Comparison of ENCODE assay signal across 8 cellular contexts in genomic region chr17:42779942-42780815, GRCh38. TPM values are rescaled to one million over a fixed set of nuclear protein-coding genes. Genes with fewer than 3 reads are reported as not detected.
DNase-seq lines count a peak whose midpoint lies in the region; ATAC-seq and TF ChIP-seq lines count a peak whose summit lies in the region.

Gene WNK4, plus strand, starts transcription at chr17:42780610. Its CDS starts 89 bp downstream, at chr17:42780699.

- H3K4me2 ChIP-seq in PC-3 (ENCODE audit: low read length): peak within 1 kb of the TSS; percentile 93

- H3K36me3 ChIP-seq in CD8-positive, alpha-beta T cell (ENCODE audit: insufficient read depth, low read length): peaks cover 30% of the 10 kb centered on the region
- peaks cover 8% of the 10 kb centered on the region for H3K36me3 ChIP-seq in PC-3 (ENCODE audit: low read depth, low read length)
- H3K36me3 ChIP-seq in esophagus (ENCODE audit: control insufficient read depth in 2 of 2, insufficient read depth in 2 of 2, low read length in 1 of 2): peaks cover 5 to 15% of the 10 kb centered on the region in 2 donors

- 9 to 14% methylated on average over 43 to 59 of the region's 59 CpGs for WGBS in esophagus, 2 donors

- TSS peak; percentile 62 for BruUV-seq in PC-3 (replicated peaks; lab: Mats Ljungman, UMichigan)

- no peaks in the 10 kb centered on the region for H3K9me3 ChIP-seq in CD8-positive, alpha-beta T cell (ENCODE audit: low read length)
- H3K9me3 ChIP-seq in PC-3 (ENCODE audit: low read length): no peaks in the 10 kb centered on the region
- H3K9me3 ChIP-seq in esophagus (ENCODE audit: control insufficient read depth in 2 of 2, insufficient read depth in 1 of 2, low read depth in 1 of 2, low read length in 1 of 2): no peaks in the 10 kb centered on the region

- no peaks in the 10 kb centered on the region for H3K9me2 ChIP-seq in PC-3 (replicated peaks; ENCODE audit: low read length)

- CTCF ChIA-PET in CD8-positive, alpha-beta T cell (lab: Charles Lee): no interaction called here
- CTCF ChIA-PET in PC-3 (lab: Charles Lee) (interaction anchor here (0.6 to 1.1 kb wide), 4 partner anchors 17 to 218 kb away, joined by 3 to 4 read pairs (median 3); partner anchors contain the start of gene RPL27), GM10248 (lab: Yijun Ruan, JAX) (interaction anchor here (0.8 to 2.4 kb wide), 4 partner anchors 17 to 44 kb away, joined by 3 to 9 read pairs (median 3); partner anchors contain the start of gene BECN1)

- no peak within 1 kb of the TSS for H3K27ac ChIP-seq in CD8-positive, alpha-beta T cell (ENCODE audit: low read depth, low read length)
- peak within 1 kb of the TSS; percentile 89 for H3K27ac ChIP-seq in PC-3 (ENCODE audit: low read length)
- peak within 1 kb of the TSS in 1 of 2 donors; percentile 54 for H3K27ac ChIP-seq in esophagus (ENCODE audit: low read depth in 2 of 2, low read length in 1 of 2)

- ATAC-seq in CD8-positive, alpha-beta T cell: peak; percentile 35
- ATAC-seq in PC-3 (peak; percentile 76), GM18870 (IDR thresholded peaks at IDR 0.05; ENCODE audit: unreplicated experiment) (no peak), GM18502 (IDR thresholded peaks at IDR 0.05; ENCODE audit: poor library complexity, unreplicated experiment) (no peak)

- H3K36me3 Mint-ChIP-seq in CD8-positive, alpha-beta T cell: peaks cover 43% of the 10 kb centered on the region
- H3K36me3 Mint-ChIP-seq in nephron (ENCODE audit: low read depth): peaks cover 25% of the 10 kb centered on the region

- H3K79me2 ChIP-seq in PC-3 (ENCODE audit: low read length): peaks cover 53% of the 10 kb centered on the region

- no peak within 1 kb of the TSS for H3K27ac Mint-ChIP-seq in CD8-positive, alpha-beta T cell
- H3K27ac Mint-ChIP-seq in nephron: peak within 1 kb of the TSS; percentile 28 to 84 (median 67)

- intact Hi-C loops in CD8-positive, alpha-beta T cell (cut with DNase I, micrococcal nuclease): no loop called here
- intact Hi-C loops in PC-3 (cut with micrococcal nuclease): loop anchor here (5.0 kb wide), 1 partner anchor 42 kb away; the partner anchor contains the start of gene BECN1

- peaks cover 21% of the 10 kb centered on the region for H3K4me1 Mint-ChIP-seq in CD8-positive, alpha-beta T cell (ENCODE audit: low read depth)
- peaks cover 15% of the 10 kb centered on the region for H3K4me1 Mint-ChIP-seq in nephron

- H3K4me1 ChIP-seq in CD8-positive, alpha-beta T cell (ENCODE audit: insufficient read depth, low read length): peaks cover 22% of the 10 kb centered on the region
- H3K4me1 ChIP-seq in PC-3 (ENCODE audit: insufficient read depth, low read length) (peaks cover 32% of the 10 kb centered on the region), esophagus (ENCODE audit: control insufficient read depth in 2 of 2, insufficient read depth in 2 of 2, low read length in 1 of 2) (peaks cover 4 to 21% of the 10 kb centered on the region in 2 donors)

- no peaks in the 10 kb centered on the region for H3K9me3 Mint-ChIP-seq in CD8-positive, alpha-beta T cell
- no peaks in the 10 kb centered on the region for H3K9me3 Mint-ChIP-seq in nephron

- peaks cover 42% of the 10 kb centered on the region for H3K27me3 ChIP-seq in CD8-positive, alpha-beta T cell (ENCODE audit: insufficient read depth, low read length)
- H3K27me3 ChIP-seq in PC-3 (ENCODE audit: low read length) (no peaks in the 10 kb centered on the region), esophagus (ENCODE audit: control insufficient read depth in 1 of 2, insufficient read depth in 2 of 2, low read length in 2 of 2) (peaks cover 0 to 25% of the 10 kb centered on the region in 2 donors)

- H3K4me3 ChIP-seq in CD8-positive, alpha-beta T cell (ENCODE audit: low read depth, low read length): no peak within 1 kb of the TSS
- H3K4me3 ChIP-seq in PC-3 (ENCODE audit: low read length) (peak within 1 kb of the TSS; percentile 99), esophagus (ENCODE audit: low read depth in 1 of 2, low read length in 2 of 2) (peak within 1 kb of the TSS; percentile 54 to 60)

- no peaks in the 10 kb centered on the region for H4K20me1 ChIP-seq in PC-3 (ENCODE audit: low read length)

- peak within 1 kb of the TSS; percentile 90 for H3K9ac ChIP-seq in PC-3 (ENCODE audit: low read length)

- H2AFZ ChIP-seq in PC-3 (ENCODE audit: low read length): peak within 1 kb of the TSS; percentile 69

- TF ChIP-seq CTCF in CD8-positive, alpha-beta T cell (IDR thresholded peaks at IDR 0.05): no peak
- TF ChIP-seq CTCF in PC-3 (conservative IDR thresholded peaks at IDR 0.05; ENCODE audit: low read depth, low read length) (no peak), nephron (IDR thresholded peaks at IDR 0.05; ENCODE audit: unreplicated experiment in 3 of 3) (no peak), GM10248 (IDR thresholded peaks at IDR 0.05; ENCODE audit: control extremely low read depth, extremely low read depth, low read depth, missing control alignments) (no peak)

- H3K4me3 Mint-ChIP-seq in CD8-positive, alpha-beta T cell: peak within 1 kb of the TSS; percentile 5
- H3K4me3 Mint-ChIP-seq in nephron: peak within 1 kb of the TSS; percentile 69 to 82 (median 81)

- DNase-seq in CD8-positive, alpha-beta T cell: no peak
- DNase-seq in PC-3 (peak; percentile 81), SIG-M5 (lab: John Stamatoyannopoulos, UW) (no peak), GM10248 (ENCODE audit: extremely low spot score) (no peak)

- POLR2A ChIA-PET in CD8-positive, alpha-beta T cell (lab: Charles Lee): no interaction called here
- POLR2A ChIA-PET in PC-3 (lab: Charles Lee; ENCODE audit: unreplicated experiment): interaction anchor here (0.6 kb wide), 3 partner anchors 17 to 162 kb away, joined by 4 to 9 read pairs (median 6); no protein-coding TSS in a partner anchor
- POLR2A ChIA-PET in GM10248 (lab: Yijun Ruan, JAX): no interaction called here

- no peaks in the 10 kb centered on the region for H3F3A ChIP-seq in PC-3 (ENCODE audit: low read length, unreplicated experiment)

- H3K27me3 Mint-ChIP-seq in CD8-positive, alpha-beta T cell (ENCODE audit: low read depth): peaks cover 36% of the 10 kb centered on the region
- H3K27me3 Mint-ChIP-seq in nephron (ENCODE audit: low read depth): peaks cover 43% of the 10 kb centered on the region

RNA-seq across cellular contexts. Expression of gene WNK4, which starts in this region (rescaled TPM):
- under 1 TPM; 0.16 to 0.28 TPM for total RNA-seq in CD8-positive, alpha-beta T cell
- total RNA-seq in PC-3 (2014; rRNA removed): 13.0 and 17.4 TPM in 2 replicates
- 10 to 100 TPM in 1 of 2 donors, 1 to 10 TPM in 1; 6.7 to 12.8 TPM for polyA plus RNA-seq in esophagus

Comparison
In these comparisons a context has a peak if more than half of its experiments do, and no peak if none do; other contexts are left out.
1. RNA of gene WNK4 (total RNA-seq): 13.0 to 17.4 TPM in PC-3; 0.16 to 0.28 TPM in CD8-positive, alpha-beta T cell; every median in the first group is over 10 times any median in the second.
2. Peak in ATAC-seq in CD8-positive, alpha-beta T cell; RNA of the gene not detected or under 1 TPM.